17 cellular contexts compared by ENCODE assay signal in the genomic region with DNA sequence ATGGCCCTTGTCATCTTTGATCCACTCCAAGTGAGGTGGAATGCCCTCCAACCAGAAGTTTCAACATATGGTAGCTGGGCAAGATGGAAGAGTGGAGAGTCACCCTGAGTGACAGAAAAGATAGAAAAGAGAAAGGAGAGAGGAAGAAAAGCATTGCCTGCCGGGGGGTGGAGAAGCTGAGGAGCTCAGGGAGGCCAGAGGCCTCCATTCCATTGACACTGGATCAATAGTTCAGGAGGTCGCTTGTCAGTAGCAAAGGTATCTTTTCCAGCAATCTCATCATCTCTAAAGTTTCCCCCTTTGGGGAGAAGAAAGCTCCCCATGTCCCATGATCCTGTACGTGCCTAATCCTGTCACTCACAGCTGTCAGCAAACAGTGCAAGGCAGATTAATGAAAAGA. TPM values are rescaled to one million over a fixed set of nuclear protein-coding genes. Genes with fewer than 3 reads are reported as not detected.
DNase-seq lines count a peak whose midpoint lies in the region; ATAC-seq, FAIRE-seq and TF ChIP-seq lines count a peak whose summit lies in the region.
"Had no signal": no experiment of that assay in that cellular context is flagged by ENCODE, and none has a peak within 500 bp of the region (broad histone marks: within the 10 kb centered on the region; RNA-seq: fewer than 3 reads in every experiment).

No MANE protein-coding gene starts in this region.

- no TSS peak for BruUV-seq in K562 (replicated peaks; lab: Mats Ljungman, UMichigan)

- H3K27me3 Mint-ChIP-seq in CD4-positive, CD25-positive, alpha-beta regulatory T cell, result peaks cover 4% of the 10 kb centered on the region
- H3K27me3 Mint-ChIP-seq in neural crest cell (ENCODE audit: low read depth), result no peaks in the 10 kb centered on the region
- no peaks in the 10 kb centered on the region for H3K27me3 Mint-ChIP-seq in endodermal cell (ENCODE audit: insufficient read depth)

- no peak for TF ChIP-seq EP300 in K562 (IDR thresholded peaks at IDR 0.05; ENCODE audit: low read length)

- no peaks in the 10 kb centered on the region for H3K36me3 Mint-ChIP-seq in CD4-positive, CD25-positive, alpha-beta regulatory T cell
- H3K36me3 Mint-ChIP-seq in neural crest cell (ENCODE audit: low read depth) (peaks cover 12% of the 10 kb centered on the region), endodermal cell (ENCODE audit: low read depth) (peaks cover 23% of the 10 kb centered on the region)

- no peak overlapping the region for H3K9ac ChIP-seq in K562 (ENCODE audit: insufficient read depth in 1 of 2, low read depth in 2 of 2, low read length in 2 of 2)
- no peak overlapping the region for H3K9ac ChIP-seq in endodermal cell (ENCODE audit: extremely low read depth, low read length, poor library complexity, severe bottlenecking)

- peaks cover 2% of the 10 kb centered on the region; the same call in 1 of the 3 replicates for H3K79me2 ChIP-seq in K562 (ENCODE audit: control insufficient read depth, insufficient read depth, low read length)

- H3K4me2 ChIP-seq in K562 (ENCODE audit: insufficient read depth, low read length), result no peak overlapping the region

- no peaks in the 10 kb centered on the region for H3K9me1 ChIP-seq in K562 (ENCODE audit: control insufficient read depth, insufficient read depth, low read length)

- FAIRE-seq in GM19239 (lab: Jason Lieb, UNC), result peak; percentile 31
- FAIRE-seq in K562 (lab: Jason Lieb, UNC), result no peak
- FAIRE-seq: frontal cortex had no signal

- CTCF ChIA-PET in K562 (lab: Yijun Ruan, JAX; ENCODE audit: low intra/inter-chr PET ratio), result no interaction called here

- H3K9me3 ChIP-seq in CD4-positive, CD25-positive, alpha-beta regulatory T cell (ENCODE audit: control insufficient read depth in 2 of 2, low read length in 2 of 2), result no peaks in the 10 kb centered on the region
- H3K9me3 ChIP-seq in K562 (replicated peaks; ENCODE audit: control insufficient read depth, insufficient read depth, low read depth, low read length), result peaks cover 3% of the 10 kb centered on the region; the same call in 1 of the 2 replicates
- H3K9me3 ChIP-seq in endodermal cell (ENCODE audit: control insufficient read depth, low read length), result peaks cover 38% of the 10 kb centered on the region
- H3K9me3 ChIP-seq: MG63 had no signal

- H3K4me3 ChIP-seq in CD4-positive, CD25-positive, alpha-beta regulatory T cell (ENCODE audit: low read depth, low read length), result no peak overlapping the region
- H3K4me3 ChIP-seq in K562 (no peak overlapping the region), endodermal cell (ENCODE audit: low read length) (no peak overlapping the region)
- H3K4me3 ChIP-seq: coronary artery, MG63 had no signal

- peak overlapping the region; percentile 72 to 95 (median 90) for H3K27ac Mint-ChIP-seq in CD4-positive, CD25-positive, alpha-beta regulatory T cell
- peak overlapping the region; percentile 2 for H3K27ac Mint-ChIP-seq in neural crest cell (ENCODE audit: unreplicated experiment)
- H3K27ac Mint-ChIP-seq in endodermal cell, result no peak overlapping the region

- no peak overlapping the region for H2AFZ ChIP-seq in K562 (ENCODE audit: low read depth, low read length)

- H3K4me3 Mint-ChIP-seq in CD4-positive, CD25-positive, alpha-beta regulatory T cell, result peak overlapping the region in 1 of 4 donors; percentile 47
- H3K4me3 Mint-ChIP-seq in neural crest cell, result peak overlapping the region; percentile 36
- no peak overlapping the region for H3K4me3 Mint-ChIP-seq in endodermal cell

- H3K27ac ChIP-seq in CD4-positive, CD25-positive, alpha-beta regulatory T cell (ENCODE audit: insufficient read depth, low read length, poor library complexity, severe bottlenecking), result peak overlapping the region; percentile 49
- H3K27ac ChIP-seq in K562 (ENCODE audit: extremely low read depth, low read depth, low read length), result no peak overlapping the region; the same call in 2 of the 3 replicates
- no peak overlapping the region for H3K27ac ChIP-seq in endodermal cell (ENCODE audit: low read depth, low read length)
- H3K27ac ChIP-seq: coronary artery had no signal

- H3K4me1 Mint-ChIP-seq in CD4-positive, CD25-positive, alpha-beta regulatory T cell, result peaks cover 15 to 72% (median 40%) of the 10 kb centered on the region in 4 donors
- H3K4me1 Mint-ChIP-seq in neural crest cell (peaks cover 27% of the 10 kb centered on the region), endodermal cell (peaks cover 25% of the 10 kb centered on the region)

- no peaks in the 10 kb centered on the region for H3K9me3 Mint-ChIP-seq in CD4-positive, CD25-positive, alpha-beta regulatory T cell
- H3K9me3 Mint-ChIP-seq in neural crest cell, result peaks cover 3% of the 10 kb centered on the region
- H3K9me3 Mint-ChIP-seq in endodermal cell, result peaks cover 40% of the 10 kb centered on the region

- no peak for DNase-seq in CD4-positive, CD25-positive, alpha-beta regulatory T cell
- DNase-seq in GM19239 (ENCODE audit: insufficient read length, low spot score), result no peak
- DNase-seq in K562 (ENCODE audit: extremely low read depth in 1 of 4, low spot score in 3 of 4), result no peak
- DNase-seq in neural crest cell (ENCODE audit: low read depth, low spot score), result no peak
- DNase-seq in SIG-M5 treated with dmso at 0.1 percent for 504 hours (lab: John Stamatoyannopoulos, UW; ENCODE audit: unreplicated experiment), result no peak
- DNase-seq in endodermal cell, result no peak
- DNase-seq: activated gamma-delta T cell treated with Interleukin-2 at 50 U/mL for 16 hours, DMS53, MG63, NCI-H1694 treated with DMSO at 0.1 percent for 48 hours, NCI-H446 treated with DMSO at 0.1 percent for 48 hours had no signal

- no peak for TF ChIP-seq POLR2A in K562 (conservative IDR thresholded peaks at IDR 0.05)

- POLR2A ChIA-PET in K562 (lab: Yijun Ruan, JAX), result no interaction called here

- no peak for ATAC-seq in CD4-positive, CD25-positive, alpha-beta regulatory T cell (ENCODE audit: low read depth in 2 of 2)
- ATAC-seq in K562, result no peak
- ATAC-seq in GM18858 (IDR thresholded peaks at IDR 0.05; ENCODE audit: unreplicated experiment), result no peak

- no peaks in the 10 kb centered on the region for H4K20me1 ChIP-seq in K562 (replicated peaks; ENCODE audit: control insufficient read depth, insufficient read depth, low read length)

- no peaks in the 10 kb centered on the region for H3K36me3 ChIP-seq in CD4-positive, CD25-positive, alpha-beta regulatory T cell (ENCODE audit: control insufficient read depth, insufficient read depth, low read length)
- H3K36me3 ChIP-seq in K562 (ENCODE audit: control insufficient read depth, insufficient read depth, low read length) (no peaks in the 10 kb centered on the region), endodermal cell (ENCODE audit: control insufficient read depth, insufficient read depth, low read length) (no peaks in the 10 kb centered on the region)
- H3K36me3 ChIP-seq: MG63 had no signal

- peaks cover 54% of the 10 kb centered on the region for H3K4me1 ChIP-seq in CD4-positive, CD25-positive, alpha-beta regulatory T cell (ENCODE audit: control insufficient read depth, insufficient read depth, low read length, poor library complexity, severe bottlenecking)
- H3K4me1 ChIP-seq in K562 (replicated peaks in 1 of 2; ENCODE audit: control insufficient read depth in 2 of 2, insufficient read depth in 2 of 2, low read length in 2 of 2) (peaks cover 22 to 31% of the 10 kb centered on the region in 2 experiments), endodermal cell (ENCODE audit: control insufficient read depth, insufficient read depth, low read length) (peaks cover 15% of the 10 kb centered on the region)

- TF ChIP-seq RAD21 in K562 (CRISPR knock-in tag; conservative IDR thresholded peaks at IDR 0.05 in 1 of 2, IDR thresholded peaks at IDR 0.05 in 1 of 2), result no peak

- intact Hi-C loops in K562 (cut with micrococcal nuclease), result loop anchor here (10.0 kb wide), 1 partner anchor 410 kb away; no protein-coding TSS in a partner anchor

- in situ Hi-C loops in K562 (cut with MboI), result no loop called here

- no peaks in the 10 kb centered on the region for H3K27me3 ChIP-seq in CD4-positive, CD25-positive, alpha-beta regulatory T cell (ENCODE audit: control insufficient read depth, insufficient read depth, low read length)
- no peaks in the 10 kb centered on the region for H3K27me3 ChIP-seq in K562 (ENCODE audit: control insufficient read depth in 2 of 2, insufficient read depth in 2 of 2, low read length in 2 of 2)
- H3K27me3 ChIP-seq in endodermal cell (ENCODE audit: control insufficient read depth, insufficient read depth, low read length, poor library complexity, severe bottlenecking), result no peaks in the 10 kb centered on the region
- H3K27me3 ChIP-seq: MG63 had no signal

- no peak for TF ChIP-seq CTCF in K562 (IDR thresholded peaks at IDR 0.05 in 2 of 3, conservative IDR thresholded peaks at IDR 0.05 in 1 of 3; ENCODE audit: insufficient read depth in 2 of 3, low read depth in 1 of 3, low read length in 3 of 3)
- TF ChIP-seq CTCF in neural crest cell (conservative IDR thresholded peaks at IDR 0.05), result no peak
- TF ChIP-seq CTCF in endodermal cell (conservative IDR thresholded peaks at IDR 0.05), result no peak

- WGBS in K562 (ENCODE audit: insufficient coverage, low coverage, missing lambda C conversion rate), result 43% methylated on average over 3 of the region's 3 CpGs
- WGBS in endodermal cell (ENCODE audit: insufficient coverage in 1 of 2, insufficient read length in 1 of 2), 2 experiments, result 83 to 90% methylated on average over 1 to 3 of the region's 3 CpGs

RNA-seq across cellular contexts. Expression of a gene that starts 6.7 kb away (rescaled TPM):
- 13.6 TPM for total RNA-seq in CD4-positive, CD25-positive, alpha-beta regulatory T cell
- polyA plus RNA-seq in CD4-positive, CD25-positive, alpha-beta regulatory T cell, result 1 to 10 TPM; 1.6 to 2.4 (median 2.1) TPM
- 4.0 and 6.2 TPM in 2 replicates for total RNA-seq in K562 (2011; cell fraction: chromatin; rRNA removed; ENCODE audit: low replicate concordance)
- 4.3 and 4.5 TPM in 2 replicates for total RNA-seq in K562 (2011; cell fraction: nucleolus; rRNA removed)
- total RNA-seq in K562 (2011; cell fraction: nucleoplasm; rRNA removed), result 4.8 and 5.4 TPM in 2 replicates
- total RNA-seq in K562 (2014; rRNA removed) (0.18 and 0.41 TPM in 2 replicates), K562 (2014; rRNA removed; fragmentation: Illumina TruSeq; extraction: Trizol) (0.54 and 0.55 TPM in 2 replicates), K562 (2015; rRNA removed; fragmentation: Illumina TruSeq; extraction: Trizol) (0.40 and 0.53 TPM in 2 replicates), K562 (2021) (0.75 and 0.81 TPM in 2 replicates), neural crest cell (13.6 TPM in 2 replicates), endodermal cell (10 to 100 TPM; 15.5 to 16.9 TPM)
- polyA plus RNA-seq in K562 (2011; rRNA removed) (0.92 and 1.6 TPM in 2 replicates), K562 (2014; fragmentation: Illumina TruSeq; extraction: Trizol) (0.68 and 1.1 TPM in 2 replicates), K562 (2014; fragmentation: Nextera tagmentation; extraction: Ambion mirVana) (under 1 TPM; 0.20 to 0.21 TPM), K562 (2014; rRNA removed) (0.70 and 0.91 TPM in 2 replicates)
- polyA plus RNA-seq in K562 (2011; cell fraction: cytosol; rRNA removed), result 0.52 and 0.83 TPM in 2 replicates
- 7.9 and 8.6 TPM in 2 replicates for polyA plus RNA-seq in K562 (2011; cell fraction: nucleus; rRNA removed)
- polyA plus RNA-seq in K562 (2012), result 0.60 and 4.1 TPM in 2 replicates
- polyA minus RNA-seq in K562 (2011; rRNA and poly(A)+ RNA removed), result 1.9 and 2.3 TPM in 2 replicates
- 0.67 and 1.4 TPM in 2 replicates for polyA minus RNA-seq in K562 (2011; cell fraction: cytosol; rRNA and poly(A)+ RNA removed)
- 6.1 and 9.6 TPM in 2 replicates for polyA minus RNA-seq in K562 (2011; cell fraction: nucleus; rRNA and poly(A)+ RNA removed)
- 17.3 TPM for polyA plus RNA-seq in endodermal cell (2013, experiment 1 of 2)
- polyA plus RNA-seq in endodermal cell (2013, experiment 2 of 2), result 18.8 TPM

RNA-seq across cellular contexts. Expression of a gene that starts 17.5 kb away (rescaled TPM):
- 4.3 TPM for total RNA-seq in CD4-positive, CD25-positive, alpha-beta regulatory T cell
- polyA plus RNA-seq in CD4-positive, CD25-positive, alpha-beta regulatory T cell, result 1 to 10 TPM; 2.5 to 4.4 (median 3.6) TPM
- 0.07 TPM in 1 of 2 replicates, not detected in the other for total RNA-seq in K562 (2011; cell fraction: chromatin; rRNA removed; ENCODE audit: low replicate concordance)
- not detected in 2 replicates for total RNA-seq in K562 (2011; cell fraction: nucleolus; rRNA removed)
- total RNA-seq in K562 (2011; cell fraction: nucleoplasm; rRNA removed), result 0.07 TPM in 1 of 2 replicates, not detected in the other
- not detected in 2 replicates for total RNA-seq in K562 (2014; rRNA removed)
- total RNA-seq in K562 (2014; rRNA removed; fragmentation: Illumina TruSeq; extraction: Trizol), result not detected in 2 replicates
- total RNA-seq in K562 (2015; rRNA removed; fragmentation: Illumina TruSeq; extraction: Trizol), result not detected in 2 replicates
- total RNA-seq in K562 (2021), result not detected in 2 replicates
- polyA plus RNA-seq in K562 (2011; rRNA removed), result 0.03 TPM in 1 of 2 replicates, not detected in the other
- 0.01 and 0.03 TPM in 2 replicates for polyA plus RNA-seq in K562 (2011; cell fraction: cytosol; rRNA removed)
- 0.09 TPM in 1 of 2 replicates, not detected in the other for polyA plus RNA-seq in K562 (2011; cell fraction: nucleus; rRNA removed)
- polyA plus RNA-seq in K562 (2012), result 0.01 TPM in 1 of 2 replicates, not detected in the other
- polyA plus RNA-seq in K562 (2014; fragmentation: Illumina TruSeq; extraction: Trizol), result not detected in 2 replicates
- polyA plus RNA-seq in K562 (2014; fragmentation: Nextera tagmentation; extraction: Ambion mirVana), result not detected
- polyA plus RNA-seq in K562 (2014; rRNA removed), result not detected in 2 replicates
- polyA minus RNA-seq in K562 (2011; rRNA and poly(A)+ RNA removed), result not detected in 2 replicates
- polyA minus RNA-seq in K562 (2011; cell fraction: cytosol; rRNA and poly(A)+ RNA removed), result not detected in 2 replicates
- not detected in 2 replicates for polyA minus RNA-seq in K562 (2011; cell fraction: nucleus; rRNA and poly(A)+ RNA removed)
- total RNA-seq in neural crest cell, result 0.09 TPM in 2 replicates
- under 1 TPM; 0.11 to 0.20 TPM for total RNA-seq in endodermal cell
- 0.14 TPM for polyA plus RNA-seq in endodermal cell (2013, experiment 1 of 2)
- 0.12 TPM for polyA plus RNA-seq in endodermal cell (2013, experiment 2 of 2)
- total RNA-seq: lower leg skin, SK-MEL-5 had no signal
- polyA plus RNA-seq: BJ had no signal

RNA-seq across cellular contexts. Expression of a gene that starts 45.0 kb away (rescaled TPM):
- total RNA-seq in CD4-positive, CD25-positive, alpha-beta regulatory T cell, result 197 TPM
- 100 to 1,000 TPM; 160 to 189 (median 163) TPM for polyA plus RNA-seq in CD4-positive, CD25-positive, alpha-beta regulatory T cell
- total RNA-seq in K562 (2011; cell fraction: chromatin; rRNA removed; ENCODE audit: low replicate concordance), result 0.09 and 0.74 TPM in 2 replicates
- 0.33 and 0.39 TPM in 2 replicates for total RNA-seq in K562 (2011; cell fraction: nucleolus; rRNA removed)
- 0.29 and 1.6 TPM in 2 replicates for total RNA-seq in K562 (2011; cell fraction: nucleoplasm; rRNA removed)
- total RNA-seq in K562 (2014; rRNA removed) (0.45 TPM in 1 of 2 replicates, not detected in the other), K562 (2014; rRNA removed; fragmentation: Illumina TruSeq; extraction: Trizol) (0.10 and 0.11 TPM in 2 replicates), K562 (2015; rRNA removed; fragmentation: Illumina TruSeq; extraction: Trizol) (0.07 and 0.23 TPM in 2 replicates), K562 (2021) (0.75 and 0.78 TPM in 2 replicates), neural crest cell (0.50 and 0.56 TPM in 2 replicates), endodermal cell (under 1 TPM; 0.15 to 0.42 TPM)
- polyA plus RNA-seq in K562 (2011; rRNA removed) (0.22 and 0.24 TPM in 2 replicates), K562 (2014; fragmentation: Illumina TruSeq; extraction: Trizol) (0.54 and 0.66 TPM in 2 replicates), K562 (2014; fragmentation: Nextera tagmentation; extraction: Ambion mirVana) (under 1 TPM; 0.03 TPM), K562 (2014; rRNA removed) (0.28 and 0.54 TPM in 2 replicates)
- 0.07 and 0.19 TPM in 2 replicates for polyA plus RNA-seq in K562 (2011; cell fraction: cytosol; rRNA removed)
- 0.41 TPM in 1 of 2 replicates, not detected in the other for polyA plus RNA-seq in K562 (2011; cell fraction: nucleus; rRNA removed)
- 1.1 and 9.5 TPM in 2 replicates for polyA plus RNA-seq in K562 (2012)
- polyA minus RNA-seq in K562 (2011; rRNA and poly(A)+ RNA removed), result 0.03 and 0.04 TPM in 2 replicates
- polyA minus RNA-seq in K562 (2011; cell fraction: cytosol; rRNA and poly(A)+ RNA removed), result not detected in 2 replicates
- polyA minus RNA-seq in K562 (2011; cell fraction: nucleus; rRNA and poly(A)+ RNA removed), result 0.13 TPM in 1 of 2 replicates, not detected in the other
- 1.1 TPM for polyA plus RNA-seq in endodermal cell (2013, experiment 1 of 2)
- polyA plus RNA-seq in endodermal cell (2013, experiment 2 of 2), result 1.5 TPM
- total RNA-seq: frontal cortex, SK-MEL-5 had no signal

RNA-seq across cellular contexts. Expression of a gene that starts 49.3 kb away (rescaled TPM):
- total RNA-seq in CD4-positive, CD25-positive, alpha-beta regulatory T cell, result 537 TPM
- polyA plus RNA-seq in CD4-positive, CD25-positive, alpha-beta regulatory T cell, result 1,000 to 10,000 TPM in 2 of 4 donors, 100 to 1,000 TPM in 2; 861 to 1,162 (median 988) TPM
- total RNA-seq in K562 (2011; cell fraction: chromatin; rRNA removed; ENCODE audit: low replicate concordance), result 47.8 and 143 TPM in 2 replicates
- 99.9 and 118 TPM in 2 replicates for total RNA-seq in K562 (2011; cell fraction: nucleolus; rRNA removed)
- total RNA-seq in K562 (2011; cell fraction: nucleoplasm; rRNA removed), result 74.1 and 109 TPM in 2 replicates
- total RNA-seq in K562 (2014; rRNA removed) (40.4 and 59.3 TPM in 2 replicates), K562 (2014; rRNA removed; fragmentation: Illumina TruSeq; extraction: Trizol) (18.6 and 22.7 TPM in 2 replicates), K562 (2015; rRNA removed; fragmentation: Illumina TruSeq; extraction: Trizol) (45.1 and 50.1 TPM in 2 replicates), K562 (2021) (82.8 and 95.3 TPM in 2 replicates), neural crest cell (0.21 TPM in 1 of 2 replicates, not detected in the other), endodermal cell (1 to 10 TPM; 4.5 to 5.6 TPM)
- polyA plus RNA-seq in K562 (2011; rRNA removed) (43.3 and 102 TPM in 2 replicates), K562 (2014; fragmentation: Illumina TruSeq; extraction: Trizol) (103 and 132 TPM in 2 replicates), K562 (2014; fragmentation: Nextera tagmentation; extraction: Ambion mirVana) (10 to 100 TPM; 25.4 to 26.8 TPM), K562 (2014; rRNA removed) (49.1 and 51.0 TPM in 2 replicates)
- 74.7 and 120 TPM in 2 replicates for polyA plus RNA-seq in K562 (2011; cell fraction: cytosol; rRNA removed)
- 95.0 and 171 TPM in 2 replicates for polyA plus RNA-seq in K562 (2011; cell fraction: nucleus; rRNA removed)
- polyA plus RNA-seq in K562 (2012), result 151 and 373 TPM in 2 replicates
- 25.1 and 30.5 TPM in 2 replicates for polyA minus RNA-seq in K562 (2011; rRNA and poly(A)+ RNA removed)
- 62.2 and 68.9 TPM in 2 replicates for polyA minus RNA-seq in K562 (2011; cell fraction: cytosol; rRNA and poly(A)+ RNA removed)
- 69.4 and 73.9 TPM in 2 replicates for polyA minus RNA-seq in K562 (2011; cell fraction: nucleus; rRNA and poly(A)+ RNA removed)
- 2.0 TPM for polyA plus RNA-seq in endodermal cell (2013, experiment 1 of 2)
- 1.8 TPM for polyA plus RNA-seq in endodermal cell (2013, experiment 2 of 2)
- total RNA-seq: SK-MEL-5 had no signal

Comparison
In these comparisons a context has a peak if more than half of its experiments do, and no peak if none do; other contexts are left out.
1. RNA of a gene that starts 45.0 kb away (total RNA-seq): 197 TPM in CD4-positive, CD25-positive, alpha-beta regulatory T cell (single experiment); 0.50 to 0.56 TPM in neural crest cell, 0.15 to 0.42 TPM in endodermal cell and 0.07 to 1.6 TPM in K562; every median in the first group is over 10 times any median in the second.